In the genomic region with DNA sequence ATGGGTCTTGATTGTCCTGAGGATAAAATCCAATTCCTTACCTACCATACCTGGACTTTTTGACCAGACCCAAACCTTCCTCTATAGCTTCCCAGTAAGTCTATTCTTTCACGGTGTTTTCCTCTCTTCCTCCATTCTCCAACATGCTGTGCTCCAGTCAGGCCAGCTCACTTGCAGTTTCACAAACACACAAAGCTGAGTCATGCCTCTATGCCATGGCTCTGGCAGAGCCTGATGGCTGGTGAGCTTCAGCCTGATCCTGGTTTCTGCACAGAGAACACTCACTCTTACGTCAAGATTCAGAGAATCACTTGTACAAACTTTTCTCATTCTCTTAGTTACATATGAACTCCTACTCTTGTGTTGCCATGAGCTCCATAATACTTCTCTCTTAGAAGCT, we compare ENCODE assay signal across 13 cellular contexts. TPM values are rescaled to one million over a fixed set of nuclear protein-coding genes. Genes with fewer than 3 reads are reported as not detected.
DNase-seq lines count a peak whose midpoint lies in the region; ATAC-seq, FAIRE-seq and TF ChIP-seq lines count a peak whose summit lies in the region.
"Had no signal": no experiment of that assay in that cellular context is flagged by ENCODE, and none has a peak within 500 bp of the region (broad histone marks: within the 10 kb centered on the region; RNA-seq: fewer than 3 reads in every experiment).

No MANE protein-coding gene starts in this region.

- no peak for TF ChIP-seq POLR2A in upper lobe of left lung (IDR thresholded peaks at IDR 0.05)

- no peaks in the 10 kb centered on the region for H4K20me1 ChIP-seq in keratinocyte (ENCODE audit: control insufficient read depth, extremely low read depth, insufficient read depth, low read length)

- H3K27me3 ChIP-seq in HL-60 (ENCODE audit: insufficient read depth, poor library complexity, severe bottlenecking) (no peaks in the 10 kb centered on the region), keratinocyte (ENCODE audit: control insufficient read depth, extremely low read depth, insufficient read depth, low read length) (peaks cover 20% of the 10 kb centered on the region), tibial artery (peaks cover 0 to 19% of the 10 kb centered on the region in 2 donors), upper lobe of left lung (no peaks in the 10 kb centered on the region)

- ATAC-seq in WTC11 (no peak), sciatic nerve (no peak), upper lobe of left lung (ENCODE audit: low FRiP score in 2 of 2) (no peak)

- peak; percentile 82 for FAIRE-seq in keratinocyte (lab: Jason Lieb, UNC)

- peak overlapping the region; percentile 1; the same call in 1 of the 2 replicates for H3K27ac Mint-ChIP-seq in WTC11

- H3K27ac ChIP-seq in HL-60 (replicated peaks) (peak overlapping the region; percentile 29), keratinocyte (ENCODE audit: control insufficient read depth, insufficient read depth, low read length) (no peak overlapping the region), tibial artery (no peak overlapping the region), upper lobe of left lung (no peak overlapping the region)

- H3K27me3 Mint-ChIP-seq in WTC11 (ENCODE audit: low read depth), result peaks cover 12% of the 10 kb centered on the region

- POLR2A ChIA-PET in WTC11 (lab: Charles Lee), result interaction anchor here (0.7 kb wide), 1 partner anchor 122 kb away, joined by 3 read pairs; no protein-coding TSS in a partner anchor

- no peak for TF ChIP-seq CTCF in AG09309 (IDR thresholded peaks at IDR 0.05; ENCODE audit: control insufficient read depth, insufficient read depth, low read depth, low read length, missing control alignments)
- TF ChIP-seq CTCF in HL-60 (IDR thresholded peaks at IDR 0.05; ENCODE audit: insufficient read depth, low read length), result no peak
- TF ChIP-seq CTCF in WTC11 (IDR thresholded peaks at IDR 0.05), result no peak
- TF ChIP-seq CTCF in keratinocyte (optimal IDR thresholded peaks at IDR 0.05 in 1 of 3, IDR thresholded peaks at IDR 0.05 in 1 of 3, conservative IDR thresholded peaks at IDR 0.05 in 1 of 3; ENCODE audit: extremely low read depth in 1 of 3, insufficient read depth in 2 of 3, low read length in 3 of 3), result no peak
- no peak for TF ChIP-seq CTCF in tibial artery (IDR thresholded peaks at IDR 0.05)
- TF ChIP-seq CTCF in upper lobe of left lung (IDR thresholded peaks at IDR 0.05), result no peak

- 83 to 95% methylated on average over 2 of the region's 2 CpGs for WGBS in upper lobe of left lung, 2 donors

- H3K4me3 Mint-ChIP-seq in WTC11, result no peak overlapping the region

- H3K79me2 ChIP-seq in keratinocyte (ENCODE audit: control insufficient read depth, insufficient read depth, low read length), result no peaks in the 10 kb centered on the region

- intact Hi-C loops in tibial artery (cut with DNase I; ENCODE audit: low total_unique reads) (no loop called here), sciatic nerve (cut with DNase I) (no loop called here)

- dilution Hi-C loops in keratinocyte (cut with MboI; ENCODE audit: extremely low pct_ligation_motif_present, low sequenced_read_pairs), result no loop called here

- no peak overlapping the region for H2AFZ ChIP-seq in keratinocyte (ENCODE audit: control insufficient read depth, low read length)

- H3K9me3 ChIP-seq in keratinocyte (ENCODE audit: control insufficient read depth, low read depth, low read length), result no peaks in the 10 kb centered on the region
- no peaks in the 10 kb centered on the region for H3K9me3 ChIP-seq in tibial artery
- H3K9me3 ChIP-seq in upper lobe of left lung, result no peaks in the 10 kb centered on the region

- H3K4me1 ChIP-seq in keratinocyte (ENCODE audit: control insufficient read depth, extremely low read depth, insufficient read depth, low read length) (no peaks in the 10 kb centered on the region), tibial artery (no peaks in the 10 kb centered on the region), upper lobe of left lung (no peaks in the 10 kb centered on the region)

- no peak for TF ChIP-seq EP300 in upper lobe of left lung (IDR thresholded peaks at IDR 0.05)

- H3K4me3 ChIP-seq in AG09309 (ENCODE audit: control insufficient read depth, low read depth, low read length) (no peak overlapping the region), HL-60 (replicated peaks; ENCODE audit: insufficient read depth, low read length) (no peak overlapping the region), keratinocyte (ENCODE audit: control insufficient read depth in 2 of 3, extremely low read depth in 1 of 3, insufficient read depth in 2 of 3, low read depth in 1 of 3, low read length in 3 of 3) (no peak overlapping the region), tibial artery (no peak overlapping the region), upper lobe of left lung (no peak overlapping the region)

- H3K36me3 ChIP-seq in keratinocyte (ENCODE audit: control insufficient read depth in 2 of 2, extremely low read depth in 1 of 2, insufficient read depth in 2 of 2, low read length in 2 of 2) (no peaks in the 10 kb centered on the region), tibial artery (no peaks in the 10 kb centered on the region), upper lobe of left lung (no peaks in the 10 kb centered on the region)

- H3K9me1 ChIP-seq in keratinocyte (ENCODE audit: control insufficient read depth, extremely low read depth, insufficient read depth, low read length), result no peaks in the 10 kb centered on the region

- no peak overlapping the region for H3K4me2 ChIP-seq in keratinocyte (ENCODE audit: control insufficient read depth, extremely low read depth, insufficient read depth, low read depth, low read length)

- H3K4me1 Mint-ChIP-seq in WTC11, result peaks cover 6% of the 10 kb centered on the region

- H3K9ac ChIP-seq in keratinocyte (ENCODE audit: control insufficient read depth, extremely low read depth, insufficient read depth, low read length), result no peak overlapping the region

- CTCF ChIA-PET in WTC11 (lab: Charles Lee), result interaction anchor here (1.2 kb wide), 1 partner anchor 66 kb away, joined by 3 read pairs; no protein-coding TSS in a partner anchor

- DNase-seq in AG09309 (ENCODE audit: low read depth) (peak; percentile 25), HL-60 (ENCODE audit: low read depth in 1 of 2, low spot score in 1 of 2) (peak; percentile 45 to 71), WTC11 (ENCODE audit: low spot score) (no peak), keratinocyte (ENCODE audit: low read depth, low spot score) (no peak), tibial artery (no peak), sciatic nerve (ENCODE audit: low spot score) (no peak), upper lobe of left lung (no peak), NCI-H748 treated with DMSO at 0.1 percent for 48 hours (lab: John Stamatoyannopoulos, UW) (no peak)
- DNase-seq: activated CD4-positive, CD25-positive, alpha-beta regulatory T cell; activated CD8-positive, alpha-beta memory T cell treated with anti-CD3 and anti-CD28 coated beads, Interleukin-2, amount 50 U/mL, for 48 hours; DMS153; KG1; stimulated activated CD4-positive, alpha-beta T cell treated with anti-CD3 and anti-CD28 coated beads, Interleukin-15, amount 100 ng/mL, for 24 hours had no signal

- no peaks in the 10 kb centered on the region for H3K9me3 Mint-ChIP-seq in WTC11

- no peaks in the 10 kb centered on the region for H3K36me3 Mint-ChIP-seq in WTC11

TF ChIP-seq in WTC11, 78 proteins besides CTCF, POLR2A, EP300 and RAD21 (continues in another document):
- TF ChIP-seq, protein P1, sequence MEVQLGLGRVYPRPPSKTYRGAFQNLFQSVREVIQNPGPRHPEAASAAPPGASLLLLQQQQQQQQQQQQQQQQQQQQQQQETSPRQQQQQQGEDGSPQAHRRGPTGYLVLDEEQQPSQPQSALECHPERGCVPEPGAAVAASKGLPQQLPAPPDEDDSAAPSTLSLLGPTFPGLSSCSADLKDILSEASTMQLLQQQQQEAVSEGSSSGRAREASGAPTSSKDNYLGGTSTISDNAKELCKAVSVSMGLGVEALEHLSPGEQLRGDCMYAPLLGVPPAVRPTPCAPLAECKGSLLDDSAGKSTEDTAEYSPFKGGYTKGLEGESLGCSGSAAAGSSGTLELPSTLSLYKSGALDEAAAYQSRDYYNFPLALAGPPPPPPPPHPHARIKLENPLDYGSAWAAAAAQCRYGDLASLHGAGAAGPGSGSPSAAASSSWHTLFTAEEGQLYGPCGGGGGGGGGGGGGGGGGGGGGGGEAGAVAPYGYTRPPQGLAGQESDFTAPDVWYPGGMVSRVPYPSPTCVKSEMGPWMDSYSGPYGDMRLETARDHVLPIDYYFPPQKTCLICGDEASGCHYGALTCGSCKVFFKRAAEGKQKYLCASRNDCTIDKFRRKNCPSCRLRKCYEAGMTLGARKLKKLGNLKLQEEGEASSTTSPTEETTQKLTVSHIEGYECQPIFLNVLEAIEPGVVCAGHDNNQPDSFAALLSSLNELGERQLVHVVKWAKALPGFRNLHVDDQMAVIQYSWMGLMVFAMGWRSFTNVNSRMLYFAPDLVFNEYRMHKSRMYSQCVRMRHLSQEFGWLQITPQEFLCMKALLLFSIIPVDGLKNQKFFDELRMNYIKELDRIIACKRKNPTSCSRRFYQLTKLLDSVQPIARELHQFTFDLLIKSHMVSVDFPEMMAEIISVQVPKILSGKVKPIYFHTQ (CRISPR knock-in tag; IDR thresholded peaks at IDR 0.05), result no peak

RNA-seq across cellular contexts. Expression of a gene that starts 27.7 kb away (rescaled TPM):
- total RNA-seq in WTC11 (2021) (3.5 to 6.6 TPM (median 4.4 TPM) in 3 replicates), sciatic nerve (1.2 TPM), upper lobe of left lung (under 1 TPM in 5 of 6 donors, not detected in 1; under 0.01 to 0.64 (median 0.43) TPM)
- not detected in 3 replicates for polyA plus RNA-seq in keratinocyte
- polyA plus RNA-seq in keratinocyte (2011; ENCODE audit: low read depth), result not detected
- polyA plus RNA-seq in keratinocyte (2011; cell fraction: cytosol; rRNA removed), result not detected in 2 replicates
- not detected in 2 replicates for polyA plus RNA-seq in keratinocyte (2011; cell fraction: nucleus; rRNA removed)
- polyA plus RNA-seq in keratinocyte (2012; ENCODE audit: low replicate concordance), result not detected in 2 replicates
- not detected in 3 replicates for polyA minus RNA-seq in keratinocyte
- not detected for polyA minus RNA-seq in keratinocyte (2011; cell fraction: cytosol; rRNA and poly(A)+ RNA removed)
- not detected in 2 replicates for polyA minus RNA-seq in keratinocyte (2011; cell fraction: nucleus; rRNA and poly(A)+ RNA removed)

RNA-seq across cellular contexts. Expression of a gene that starts 58.6 kb away (rescaled TPM):
- total RNA-seq in WTC11 (2021) (25.6 to 30.1 TPM (median 27.2 TPM) in 3 replicates), sciatic nerve (34.2 TPM), upper lobe of left lung (10 to 100 TPM; 11.1 to 44.0 (median 18.7) TPM)
- polyA plus RNA-seq in keratinocyte, result 11.9 to 17.1 TPM (median 16.5 TPM) in 3 replicates
- 25.4 TPM for polyA plus RNA-seq in keratinocyte (2011; ENCODE audit: low read depth)
- 11.5 and 17.9 TPM in 2 replicates for polyA plus RNA-seq in keratinocyte (2011; cell fraction: cytosol; rRNA removed)
- polyA plus RNA-seq in keratinocyte (2011; cell fraction: nucleus; rRNA removed), result 18.5 and 22.0 TPM in 2 replicates
- polyA plus RNA-seq in keratinocyte (2012; ENCODE audit: low replicate concordance), result 9.0 and 14.8 TPM in 2 replicates
- polyA minus RNA-seq in keratinocyte, result 13.2 to 27.6 TPM (median 19.9 TPM) in 3 replicates
- 17.8 TPM for polyA minus RNA-seq in keratinocyte (2011; cell fraction: cytosol; rRNA and poly(A)+ RNA removed)
- polyA minus RNA-seq in keratinocyte (2011; cell fraction: nucleus; rRNA and poly(A)+ RNA removed), result 10.0 and 21.3 TPM in 2 replicates

Comparison
In these comparisons a context has a peak if more than half of its experiments do, and no peak if none do; other contexts are left out.
1. DNase-seq: peak in AG09309 (single experiment) and HL-60 (2 of 2); none in WTC11 (single experiment), keratinocyte (single experiment), tibial artery (0 of 2), sciatic nerve (single experiment), upper lobe of left lung (0 of 2) and NCI-H748 treated with DMSO at 0.1 percent for 48 hours (single experiment).